ENCODE assay signal across 8 cellular contexts in the genomic region with DNA sequence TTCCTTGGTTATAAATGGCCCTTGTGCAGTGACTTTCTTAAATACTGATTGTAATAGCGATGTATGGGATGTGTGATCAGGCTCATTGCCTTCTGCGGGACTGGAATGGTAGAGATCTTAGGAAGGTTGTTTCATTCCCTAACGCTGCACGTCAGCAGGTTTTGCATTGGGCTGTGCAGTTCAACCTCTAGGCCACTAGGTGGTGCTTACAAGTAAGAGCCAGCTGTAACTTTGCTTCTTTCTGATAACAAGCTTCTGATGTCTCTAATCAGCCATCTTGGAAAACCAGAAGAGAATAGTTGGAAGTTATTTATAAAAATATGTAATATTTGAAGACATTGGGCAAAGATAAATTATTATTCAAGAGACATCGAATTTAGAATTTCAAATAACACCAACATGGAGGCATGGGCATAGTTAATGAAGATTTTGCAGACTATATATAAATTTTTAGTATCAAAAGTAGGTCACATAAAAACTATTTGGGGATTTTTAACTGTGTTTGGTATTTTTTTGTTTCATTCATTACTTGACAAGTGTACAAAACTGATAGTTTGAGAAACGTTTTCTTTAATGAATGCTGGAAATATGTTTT.
DNase-seq lines count a peak whose midpoint lies in the region; ATAC-seq, FAIRE-seq and TF ChIP-seq lines count a peak whose summit lies in the region.

No MANE protein-coding gene starts in this region.

- H3K9me3 Mint-ChIP-seq in natural killer cell treated with Interleukin-12 subunit alpha and Interleukin-12 subunit beta and Interleukin-15 and Interleukin-18, amount 100 ng/mL, for 72 hours, result peaks cover 10% of the 10 kb centered on the region

- H3K4me3 ChIP-seq in AG09309 (ENCODE audit: control insufficient read depth, low read depth, low read length), result no peak overlapping the region
- no peak overlapping the region for H3K4me3 ChIP-seq in K562
- no peak overlapping the region for H3K4me3 ChIP-seq in liver (ENCODE audit: low read depth in 1 of 3, low read length in 3 of 3)

- in situ Hi-C loops in K562 (cut with MboI), result no loop called here

- H3K36me3 ChIP-seq in K562 (ENCODE audit: control insufficient read depth, insufficient read depth, low read length) (no peaks in the 10 kb centered on the region), liver (ENCODE audit: control insufficient read depth in 4 of 4, insufficient read depth in 3 of 4, low read depth in 1 of 4, low read length in 3 of 4) (no peaks in the 10 kb centered on the region)

- intact Hi-C loops in K562 (cut with micrococcal nuclease), result no loop called here

- no peaks in the 10 kb centered on the region for H4K20me1 ChIP-seq in K562 (replicated peaks; ENCODE audit: control insufficient read depth, insufficient read depth, low read length)

- no peak overlapping the region for H3K4me2 ChIP-seq in K562 (ENCODE audit: insufficient read depth, low read length)

- no TSS peak for BruUV-seq in K562 (replicated peaks; lab: Mats Ljungman, UMichigan)

- H3K36me3 Mint-ChIP-seq in natural killer cell treated with Interleukin-12 subunit alpha and Interleukin-12 subunit beta and Interleukin-15 and Interleukin-18, amount 100 ng/mL, for 72 hours, result peaks cover 8% of the 10 kb centered on the region

- no peak overlapping the region for H3K27ac Mint-ChIP-seq in natural killer cell treated with Interleukin-12 subunit alpha and Interleukin-12 subunit beta and Interleukin-15 and Interleukin-18, amount 100 ng/mL, for 72 hours

- TF ChIP-seq RAD21 in K562 (CRISPR knock-in tag; conservative IDR thresholded peaks at IDR 0.05 in 1 of 2, IDR thresholded peaks at IDR 0.05 in 1 of 2) (peak in 1 of 2 experiments; percentile 35; a peak in 2 of 4 replicates), liver (IDR thresholded peaks at IDR 0.05) (peak; percentile 43 to 72)

- H3K9ac ChIP-seq in K562 (ENCODE audit: insufficient read depth in 1 of 2, low read depth in 2 of 2, low read length in 2 of 2), result no peak overlapping the region
- no peak overlapping the region for H3K9ac ChIP-seq in liver (ENCODE audit: low read depth in 1 of 2, low read length in 2 of 2)

- DNase-seq in AG09309 (ENCODE audit: low read depth), result peak; percentile 46
- no peak for DNase-seq in GM12891 (ENCODE audit: insufficient read length, low spot score)
- DNase-seq in NCI-H345 (lab: John Stamatoyannopoulos, UW), result peak; percentile 0
- DNase-seq in K562 (ENCODE audit: extremely low read depth in 1 of 4, low spot score in 3 of 4), result peak; percentile 8 to 40 (median 22)
- no peak for DNase-seq in NCI-H187 (lab: John Stamatoyannopoulos, UW)
- no peak for DNase-seq in natural killer cell treated with Interleukin-12 subunit alpha and Interleukin-12 subunit beta and Interleukin-15 and Interleukin-18, amount 100 ng/mL, for 72 hours (ENCODE audit: low spot score)

- no peak for TF ChIP-seq EP300 in K562 (IDR thresholded peaks at IDR 0.05; ENCODE audit: low read length)

- H3K4me1 Mint-ChIP-seq in natural killer cell treated with Interleukin-12 subunit alpha and Interleukin-12 subunit beta and Interleukin-15 and Interleukin-18, amount 100 ng/mL, for 72 hours (ENCODE audit: low read depth in 2 of 2), result no peaks in the 10 kb centered on the region

- no peak overlapping the region for H2AFZ ChIP-seq in K562 (ENCODE audit: low read depth, low read length)

- no peaks in the 10 kb centered on the region for H3K79me2 ChIP-seq in K562 (ENCODE audit: control insufficient read depth, insufficient read depth, low read length)

- no peak overlapping the region for H3K4me3 Mint-ChIP-seq in natural killer cell treated with Interleukin-12 subunit alpha and Interleukin-12 subunit beta and Interleukin-15 and Interleukin-18, amount 100 ng/mL, for 72 hours

- TF ChIP-seq POLR2A in GM12891 (IDR thresholded peaks at IDR 0.05; ENCODE audit: low read depth, low read length) (no peak), K562 (conservative IDR thresholded peaks at IDR 0.05) (no peak)

- POLR2A ChIA-PET in K562 (lab: Yijun Ruan, JAX), result no interaction called here

- WGBS in K562 (ENCODE audit: insufficient coverage, low coverage, missing lambda C conversion rate), result 0% methylated on average over 6 of the region's 6 CpGs
- 39% methylated on average over 6 of the region's 6 CpGs for WGBS in liver

- no peaks in the 10 kb centered on the region for H3K9me1 ChIP-seq in K562 (ENCODE audit: control insufficient read depth, insufficient read depth, low read length)

- TF ChIP-seq CTCF in AG09309 (IDR thresholded peaks at IDR 0.05; ENCODE audit: control insufficient read depth, insufficient read depth, low read depth, low read length, missing control alignments) (peak; percentile 88), K562 (IDR thresholded peaks at IDR 0.05 in 2 of 3, conservative IDR thresholded peaks at IDR 0.05 in 1 of 3; ENCODE audit: insufficient read depth in 2 of 3, low read depth in 1 of 3, low read length in 3 of 3) (peak in 2 of 3 experiments; percentile 51 to 59; a peak in 3 of 6 replicates), liver (IDR thresholded peaks at IDR 0.05; ENCODE audit: low read depth, low read length, missing input control) (peak; percentile 67)

- ATAC-seq in HG02938 (IDR thresholded peaks at IDR 0.05; ENCODE audit: unreplicated experiment) (peak; percentile 85), K562 (no peak)
- no peak for ATAC-seq in natural killer cell treated with Interleukin-12 subunit alpha and Interleukin-12 subunit beta and Interleukin-15 and Interleukin-18, amount 100 ng/mL, for 72 hours

- CTCF ChIA-PET in K562 (lab: Yijun Ruan, JAX; ENCODE audit: low intra/inter-chr PET ratio), result no interaction called here

- H3K4me1 ChIP-seq in K562 (replicated peaks in 1 of 2; ENCODE audit: control insufficient read depth in 2 of 2, insufficient read depth in 2 of 2, low read length in 2 of 2) (no peaks in the 10 kb centered on the region), liver (ENCODE audit: control insufficient read depth in 4 of 4, insufficient read depth in 4 of 4, low read length in 3 of 4) (no peaks in the 10 kb centered on the region)

- no peaks in the 10 kb centered on the region for H3K9me3 ChIP-seq in K562 (replicated peaks; ENCODE audit: control insufficient read depth, insufficient read depth, low read depth, low read length)
- no peaks in the 10 kb centered on the region for H3K9me3 ChIP-seq in liver (ENCODE audit: control insufficient read depth in 4 of 4, low read length in 3 of 4)

- H3K27me3 ChIP-seq in K562 (ENCODE audit: control insufficient read depth in 2 of 2, insufficient read depth in 2 of 2, low read length in 2 of 2) (no peaks in the 10 kb centered on the region), liver (ENCODE audit: control insufficient read depth in 4 of 4, insufficient read depth in 4 of 4, low read length in 3 of 4) (no peaks in the 10 kb centered on the region)

- no peak overlapping the region for H3K27ac ChIP-seq in K562 (ENCODE audit: extremely low read depth, low read depth, low read length)
- no peak overlapping the region for H3K27ac ChIP-seq in liver (ENCODE audit: low read depth in 1 of 2, low read length in 2 of 2)

- FAIRE-seq in GM12891 (lab: Jason Lieb, UNC) (peak; percentile 51), K562 (lab: Jason Lieb, UNC) (peak; percentile 6)

- no peaks in the 10 kb centered on the region for H3K27me3 Mint-ChIP-seq in natural killer cell treated with Interleukin-12 subunit alpha and Interleukin-12 subunit beta and Interleukin-15 and Interleukin-18, amount 100 ng/mL, for 72 hours

TF ChIP-seq in GM12891, 5 proteins besides CTCF, POLR2A, EP300 and RAD21:
- no peak for TF ChIP-seq PAX5 (IDR thresholded peaks at IDR 0.05; ENCODE audit: insufficient read depth, low read length, severe bottlenecking)
- no peak for TF ChIP-seq POLR2AphosphoS5 (IDR thresholded peaks at IDR 0.05; ENCODE audit: low read depth, low read length)
- no peak for TF ChIP-seq SPI1 (IDR thresholded peaks at IDR 0.05; ENCODE audit: low read depth, low read length)
- TF ChIP-seq TAF1 (IDR thresholded peaks at IDR 0.05; ENCODE audit: low read depth, low read length), result no peak
- TF ChIP-seq POU2F2 (IDR thresholded peaks at IDR 0.05; ENCODE audit: low read depth, low read length), result no peak

TF ChIP-seq in liver, 16 proteins besides CTCF, POLR2A, EP300 and RAD21:
- TF ChIP-seq RXRA (IDR thresholded peaks at IDR 0.05) (no peak), YY1 (IDR thresholded peaks at IDR 0.05) (peak; percentile 51)

Comparison
In these comparisons a context has a peak if more than half of its experiments do, and no peak if none do; other contexts are left out.
1. DNase-seq: peak in AG09309 (single experiment), NCI-H345 (single experiment) and K562 (4 of 4); none in GM12891 (single experiment), NCI-H187 (0 of 2) and natural killer cell treated with Interleukin-12 subunit alpha and Interleukin-12 subunit beta and Interleukin-15 and Interleukin-18, amount 100 ng/mL, for 72 hours (single experiment).
2. Peak in every context shown above with its lines, with median percentiles within 50 percentile points of each other: CTCF ChIP-seq.